39 cellular contexts compared by ENCODE assay signal in the genomic region with DNA sequence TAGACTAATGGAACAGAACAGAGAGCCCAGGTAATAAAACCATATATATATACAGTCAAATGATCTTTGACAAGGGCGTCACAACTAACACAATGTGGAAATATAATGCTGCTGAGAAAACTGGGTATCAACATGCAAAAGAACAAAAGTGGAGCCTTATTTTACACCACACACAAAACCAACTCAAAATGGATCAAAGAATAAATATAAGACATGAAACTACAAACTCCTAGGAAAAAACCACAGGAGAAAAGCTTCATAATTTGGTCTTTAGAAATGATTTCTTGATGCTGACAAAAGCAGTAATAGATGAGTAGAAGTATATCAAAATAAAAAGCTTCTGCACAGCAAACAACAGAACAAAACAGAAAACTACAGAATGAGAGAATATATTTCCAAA.
"Had no signal": no experiment of that assay in that cellular context is flagged by ENCODE, and none has a peak within 500 bp of the region (broad histone marks: within the 10 kb centered on the region; RNA-seq: fewer than 3 reads in every experiment).

No MANE protein-coding gene starts in this region.

- H3K36me3 ChIP-seq: adrenal gland, cardiac muscle cell had no signal

- H3K27ac ChIP-seq: adrenal gland, body of pancreas, brain microvascular endothelial cell, cardiac muscle cell, VCaP had no signal

- H3K4me3 Mint-ChIP-seq: activated B cell treated with CpG ODN at 0.5 μM for 24 hours; activated CD4-positive, alpha-beta memory T cell treated with anti-CD3 and anti-CD28 coated beads for 36 hours; activated CD4-positive, alpha-beta T cell treated with anti-CD3 and anti-CD28 coated beads, Interleukin-2, amount 10 ng/mL, durations not matched to agents 24 days and 14 days; activated CD8-positive, alpha-beta T cell treated with anti-CD3 and anti-CD28 coated beads for 36 hours; activated naive CD4-positive, alpha-beta T cell treated with anti-CD3 and anti-CD28 coated beads for 36 hours; activated naive CD8-positive, alpha-beta T cell treated with anti-CD3 and anti-CD28 coated beads for 36 hours; activated T-cell treated with anti-CD3 and anti-CD28 coated beads, Interleukin-2, amount 50 U/mL, for 4 hours; activated T-cell treated with anti-CD3 and anti-CD28 coated beads, Interleukin-2, amount 50 U/mL, for 72 hours; activated T-helper 1 cell treated with anti-CD3 and anti-CD28 coated beads, Interleukin-12 subunit alpha, Interleukin-12 subunit beta, Interleukin-2, Interleukin-4 antibody, amounts not matched to agents 30 ng/mL and 10 ng/mL and 1 ng/mL, durations not matched to agents 14 hours and 24 hours and 36 hours; activated T-helper 17 cell treated with anti-CD3 and anti-CD28 coated beads, Interleukin-2, amount 50 U/mL, for 72 hours; central memory CD8-positive, alpha-beta T cell; T-helper 1 cell treated with Interleukin-12 subunit alpha and Interleukin-12 subunit beta and Interleukin-4 antibody, amounts not matched to agents 30 μg/mL and 1 μg/mL, for 36 hours; T-helper 2 cell treated with Interferon-gamma antibody and Interleukin-4, amounts not matched to agents 5 μg/mL and 100 μg/mL, for 36 hours had no signal

- H3K4me1 Mint-ChIP-seq: activated B cell treated with CpG ODN at 0.5 μM for 24 hours; activated CD4-positive, alpha-beta T cell treated with anti-CD3 and anti-CD28 coated beads, Interleukin-2, amount 10 ng/mL, durations not matched to agents 24 days and 14 days; activated naive CD8-positive, alpha-beta T cell treated with anti-CD3 and anti-CD28 coated beads for 36 hours had no signal

- H3K27me3 Mint-ChIP-seq: activated B cell treated with CpG ODN at 0.5 μM for 24 hours; activated CD4-positive, alpha-beta memory T cell treated with anti-CD3 and anti-CD28 coated beads for 36 hours; activated CD4-positive, alpha-beta T cell treated with anti-CD3 and anti-CD28 coated beads, Interleukin-2, amount 10 ng/mL, durations not matched to agents 24 days and 14 days; activated CD8-positive, alpha-beta T cell treated with anti-CD3 and anti-CD28 coated beads for 36 hours; activated naive CD8-positive, alpha-beta T cell treated with anti-CD3 and anti-CD28 coated beads for 36 hours; activated T-helper 17 cell treated with anti-CD3 and anti-CD28 coated beads, Interleukin-2, amount 50 U/mL, for 72 hours; central memory CD8-positive, alpha-beta T cell had no signal

- DNase-seq: activated B cell treated with CpG ODN at 0.5 μM for 24 hours; activated CD4-positive, alpha-beta memory T cell treated with anti-CD3 and anti-CD28 coated beads for 36 hours; activated CD4-positive, alpha-beta T cell treated with anti-CD3 and anti-CD28 coated beads for 4 hours; activated CD4-positive, alpha-beta T cell treated with anti-CD3 and anti-CD28 coated beads, Interleukin-2, amount 10 ng/mL, durations not matched to agents 24 days and 14 days; activated CD4-positive, alpha-beta T cell treated with anti-CD3 and anti-CD28 coated beads, Interleukin-2, amount 50 U/mL, for 1 hour; activated CD4-positive, alpha-beta T cell treated with anti-CD3 and anti-CD28 coated beads, Interleukin-2, amount 50 U/mL, for 4 hours; activated CD4-positive, CD25-positive, alpha-beta regulatory T cell treated with anti-CD3 and anti-CD28 coated beads, Interleukin-2, amount 50 U/mL, for 72 hours; activated CD8-positive, alpha-beta memory T cell treated with anti-CD3 and anti-CD28 coated beads, Interleukin-2, amount 50 U/mL, for 4 hours; activated CD8-positive, alpha-beta T cell treated with anti-CD3 and anti-CD28 coated beads for 36 hours; activated effector memory CD4-positive, alpha-beta T cell treated with anti-CD3 and anti-CD28 coated beads, Interleukin-2, amount 50 U/mL, for 16 hours; activated gamma-delta T cell treated with Interleukin-2 at 50 U/mL for 16 hours; activated naive CD4-positive, alpha-beta T cell; activated naive CD4-positive, alpha-beta T cell treated with anti-CD3 and anti-CD28 coated beads for 36 hours; activated naive CD4-positive, alpha-beta T cell treated with anti-CD3 and anti-CD28 coated beads, Interleukin-2, amount 50 U/mL, for 16 hours; activated naive CD8-positive, alpha-beta T cell treated with anti-CD3 and anti-CD28 coated beads for 36 hours; activated T-cell treated with anti-CD3 and anti-CD28 coated beads for 4 hours; activated T-cell treated with anti-CD3 and anti-CD28 coated beads, Interleukin-2, amount 50 U/mL, for 1 hour; activated T-cell treated with anti-CD3 and anti-CD28 coated beads, Interleukin-2, amount 50 U/mL, for 4 hours; activated T-cell treated with anti-CD3 and anti-CD28 coated beads, Interleukin-2, amount 50 U/mL, for 72 hours; adrenal gland; amniotic stem cell; aorta; body of pancreas; brain microvascular endothelial cell; caudate nucleus; cerebellar nuclear complex; T-helper 1 cell; T-helper 2 cell; T-helper 9 cell had no signal

- FAIRE-seq: astrocyte, bronchial epithelial cell had no signal

- ATAC-seq: activated CD8-positive, alpha-beta T cell treated with anti-CD3 and anti-CD28 coated beads for 36 hours; activated naive CD4-positive, alpha-beta T cell treated with anti-CD3 and anti-CD28 coated beads, Interleukin-2, amount 50 U/mL, for 72 hours; activated T-cell treated with anti-CD3 and anti-CD28 coated beads, Interleukin-2, amount 50 U/mL, for 4 hours; activated T-cell treated with anti-CD3 and anti-CD28 coated beads, Interleukin-2, amount 50 U/mL, for 72 hours; activated T-helper 17 cell treated with anti-CD3 and anti-CD28 coated beads, Interleukin-2, amount 50 U/mL, for 72 hours; body of pancreas had no signal

- H3K4me3 ChIP-seq: adrenal gland, body of pancreas, cardiac muscle cell had no signal

- H3K9me3 ChIP-seq: adrenal gland, body of pancreas had no signal

- H3K27ac Mint-ChIP-seq: activated B cell treated with CpG ODN at 0.5 μM for 24 hours; activated CD4-positive, alpha-beta memory T cell treated with anti-CD3 and anti-CD28 coated beads for 36 hours; activated CD4-positive, alpha-beta T cell treated with anti-CD3 and anti-CD28 coated beads, Interleukin-2, amount 10 ng/mL, durations not matched to agents 24 days and 14 days; activated CD8-positive, alpha-beta T cell treated with anti-CD3 and anti-CD28 coated beads for 36 hours; activated naive CD4-positive, alpha-beta T cell treated with anti-CD3 and anti-CD28 coated beads for 36 hours; activated naive CD4-positive, alpha-beta T cell treated with anti-CD3 and anti-CD28 coated beads, Interleukin-2, amount 50 U/mL, for 72 hours; activated naive CD8-positive, alpha-beta T cell treated with anti-CD3 and anti-CD28 coated beads for 36 hours; activated T-cell treated with anti-CD3 and anti-CD28 coated beads, Interleukin-2, amount 50 U/mL, for 72 hours; activated T-helper 1 cell treated with anti-CD3 and anti-CD28 coated beads, Interleukin-12 subunit alpha, Interleukin-12 subunit beta, Interleukin-2, Interleukin-4 antibody, amounts not matched to agents 30 ng/mL and 10 ng/mL and 1 ng/mL, durations not matched to agents 14 hours and 24 hours and 36 hours; activated T-helper 17 cell treated with anti-CD3 and anti-CD28 coated beads, Interleukin-2, amount 50 U/mL, for 72 hours; T-helper 1 cell treated with Interleukin-12 subunit alpha and Interleukin-12 subunit beta and Interleukin-4 antibody, amounts not matched to agents 30 μg/mL and 1 μg/mL, for 36 hours; T-helper 2 cell treated with Interferon-gamma antibody and Interleukin-4, amounts not matched to agents 5 μg/mL and 100 μg/mL, for 36 hours had no signal

- H3K27me3 ChIP-seq: adrenal gland, body of pancreas, brain microvascular endothelial cell, cardiac muscle cell had no signal

- H3K9me3 Mint-ChIP-seq: activated B cell treated with CpG ODN at 0.5 μM for 24 hours; activated naive CD4-positive, alpha-beta T cell treated with anti-CD3 and anti-CD28 coated beads for 36 hours; activated T-cell treated with anti-CD3 and anti-CD28 coated beads, Interleukin-2, amount 50 U/mL, for 72 hours; central memory CD8-positive, alpha-beta T cell had no signal

- H3K4me1 ChIP-seq: adrenal gland, body of pancreas had no signal
